15 cellular contexts compared by ENCODE assay signal in genomic region chr20:50129662-50130345, GRCh38. TPM values are rescaled to one million over a fixed set of nuclear protein-coding genes. Genes with fewer than 3 reads are reported as not detected.
DNase-seq lines count a peak whose midpoint lies in the region; ATAC-seq and TF ChIP-seq lines count a peak whose summit lies in the region.
"Had no signal": no experiment of that assay in that cellular context is flagged by ENCODE, and none has a peak within 500 bp of the region (broad histone marks: within the 10 kb centered on the region; RNA-seq: fewer than 3 reads in every experiment).

No MANE protein-coding gene starts in this region.

- no peak overlapping the region for H3K9ac ChIP-seq in fibroblast of lung (ENCODE audit: insufficient read depth, low read length)

- H3K27ac Mint-ChIP-seq in activated T-cell treated with anti-CD3 and anti-CD28 coated beads, Interleukin-2, amount 50 U/mL, for 24 hours = peak overlapping the region; percentile 35
- H3K27ac Mint-ChIP-seq in nephron progenitor cell = no peak overlapping the region
- H3K27ac Mint-ChIP-seq: activated T-helper 1 cell treated with anti-CD3 and anti-CD28 coated beads, Interleukin-12 subunit alpha, Interleukin-12 subunit beta, Interleukin-2, Interleukin-4 antibody, amounts not matched to agents 30 ng/mL and 10 ng/mL and 1 ng/mL, durations not matched to agents 14 hours and 24 hours and 36 hours had no signal

- no peaks in the 10 kb centered on the region for H3K4me1 Mint-ChIP-seq in activated T-cell treated with anti-CD3 and anti-CD28 coated beads, Interleukin-2, amount 50 U/mL, for 24 hours (ENCODE audit: low read depth)
- H3K4me1 Mint-ChIP-seq in nephron progenitor cell = peaks cover 18% of the 10 kb centered on the region

- H3K27me3 ChIP-seq in RWPE2 (ENCODE audit: insufficient read depth, poor library complexity, severe bottlenecking) (no peaks in the 10 kb centered on the region), fibroblast of lung (ENCODE audit: control insufficient read depth, insufficient read depth, low read length) (no peaks in the 10 kb centered on the region), tibial artery (no peaks in the 10 kb centered on the region)
- H3K27me3 ChIP-seq: cardiac muscle cell, SJSA1 had no signal

- intact Hi-C loops in tibial artery (cut with DNase I; ENCODE audit: low total_unique reads) = no loop called here

- H3K79me2 ChIP-seq in fibroblast of lung (ENCODE audit: control insufficient read depth, insufficient read depth, low read length) = peaks cover 21% of the 10 kb centered on the region

- DNase-seq in activated T-cell treated with anti-CD3 and anti-CD28 coated beads, Interleukin-2, amount 50 U/mL, for 24 hours = no peak
- DNase-seq in activated T-cell treated with anti-CD3 and anti-CD28 coated beads for 4 hours (no peak), RWPE2 (ENCODE audit: low spot score) (no peak), fibroblast of lung (ENCODE audit: low read depth in 2 of 2) (no peak), tibial artery (no peak), UCSD-AML1 (lab: John Stamatoyannopoulos, UW; ENCODE audit: unreplicated experiment) (no peak), nephron progenitor cell (no peak)
- DNase-seq: activated CD4-positive, CD25-positive, alpha-beta regulatory T cell; GF-D8; NCI-H1048; NCI-H510A treated with DMSO at 0.1 percent for 48 hours had no signal

- H3K36me3 Mint-ChIP-seq in activated T-cell treated with anti-CD3 and anti-CD28 coated beads, Interleukin-2, amount 50 U/mL, for 24 hours (ENCODE audit: low read depth) = peaks cover 93% of the 10 kb centered on the region
- peaks cover 41% of the 10 kb centered on the region for H3K36me3 Mint-ChIP-seq in nephron progenitor cell (ENCODE audit: low read depth)

- H3K9me3 Mint-ChIP-seq in activated T-cell treated with anti-CD3 and anti-CD28 coated beads, Interleukin-2, amount 50 U/mL, for 24 hours = no peaks in the 10 kb centered on the region
- no peaks in the 10 kb centered on the region for H3K9me3 Mint-ChIP-seq in nephron progenitor cell
- H3K9me3 Mint-ChIP-seq: activated T-helper 1 cell treated with anti-CD3 and anti-CD28 coated beads, Interleukin-12 subunit alpha, Interleukin-12 subunit beta, Interleukin-2, Interleukin-4 antibody, amounts not matched to agents 30 ng/mL and 10 ng/mL and 1 ng/mL, durations not matched to agents 14 hours and 24 hours and 36 hours had no signal

- H3K4me2 ChIP-seq in fibroblast of lung (ENCODE audit: extremely low read depth, insufficient read depth, low read length) = peak overlapping the region; percentile 59

- H3K27ac ChIP-seq in RWPE2 (ENCODE audit: poor library complexity, severe bottlenecking) = no peak overlapping the region
- H3K27ac ChIP-seq in fibroblast of lung (ENCODE audit: insufficient read depth, low read length) = peak overlapping the region; percentile 52
- peak overlapping the region; percentile 65 to 76 for H3K27ac ChIP-seq in tibial artery
- H3K27ac ChIP-seq: SJSA1 had no signal

- H3K9me3 ChIP-seq in RWPE2 (ENCODE audit: severe bottlenecking) (no peaks in the 10 kb centered on the region), fibroblast of lung (ENCODE audit: control insufficient read depth, insufficient read depth, low read depth, low read length) (no peaks in the 10 kb centered on the region), tibial artery (no peaks in the 10 kb centered on the region)
- H3K9me3 ChIP-seq: SJSA1 had no signal

- H3K27me3 Mint-ChIP-seq in activated T-cell treated with anti-CD3 and anti-CD28 coated beads, Interleukin-2, amount 50 U/mL, for 24 hours = no peaks in the 10 kb centered on the region
- no peaks in the 10 kb centered on the region for H3K27me3 Mint-ChIP-seq in nephron progenitor cell (ENCODE audit: low read depth, poor library complexity)

- H3K4me1 ChIP-seq in RWPE2 (ENCODE audit: insufficient read depth, poor library complexity, severe bottlenecking) (no peaks in the 10 kb centered on the region), fibroblast of lung (ENCODE audit: control insufficient read depth, extremely low read depth, insufficient read depth, low read length) (peaks cover 21% of the 10 kb centered on the region), tibial artery (peaks cover 0 to 35% (median 21%) of the 10 kb centered on the region in 4 donors)

- no peak overlapping the region for H3K4me3 ChIP-seq in RWPE2 (ENCODE audit: severe bottlenecking)
- H3K4me3 ChIP-seq in fibroblast of lung (replicated peaks in 1 of 4; ENCODE audit: control extremely low read depth in 1 of 4, insufficient read depth in 1 of 4, low read depth in 3 of 4, low read length in 4 of 4) = no peak overlapping the region
- H3K4me3 ChIP-seq in tibial artery = no peak overlapping the region
- H3K4me3 ChIP-seq: cardiac muscle cell, SJSA1 had no signal

- H3K4me3 Mint-ChIP-seq in activated T-cell treated with anti-CD3 and anti-CD28 coated beads, Interleukin-2, amount 50 U/mL, for 24 hours = no peak overlapping the region
- H3K4me3 Mint-ChIP-seq in nephron progenitor cell = no peak overlapping the region
- H3K4me3 Mint-ChIP-seq: activated T-helper 1 cell treated with anti-CD3 and anti-CD28 coated beads, Interleukin-12 subunit alpha, Interleukin-12 subunit beta, Interleukin-2, Interleukin-4 antibody, amounts not matched to agents 30 ng/mL and 10 ng/mL and 1 ng/mL, durations not matched to agents 14 hours and 24 hours and 36 hours had no signal

- no peak overlapping the region for H2AFZ ChIP-seq in fibroblast of lung (ENCODE audit: low read length)

- no peaks in the 10 kb centered on the region for H4K20me1 ChIP-seq in fibroblast of lung (ENCODE audit: control insufficient read depth, extremely low read depth, insufficient read depth, low read length)

- no peak for TF ChIP-seq CTCF in RWPE2 (IDR thresholded peaks at IDR 0.05; ENCODE audit: poor library complexity, severe bottlenecking)
- TF ChIP-seq CTCF in fibroblast of lung (conservative IDR thresholded peaks at IDR 0.05 in 1 of 2, IDR thresholded peaks at IDR 0.05 in 1 of 2; ENCODE audit: low read depth in 1 of 2, low read length in 2 of 2) = no peak
- no peak for TF ChIP-seq CTCF in tibial artery (IDR thresholded peaks at IDR 0.05)
- TF ChIP-seq CTCF in nephron progenitor cell (IDR thresholded peaks at IDR 0.05) = no peak

- ATAC-seq in RWPE2 (ENCODE audit: low read depth) = peak; percentile 39
- no peak for ATAC-seq in GM19463 (IDR thresholded peaks at IDR 0.05; ENCODE audit: unreplicated experiment)

- H3K36me3 ChIP-seq in RWPE2 (ENCODE audit: low read depth) = peaks cover 100% of the 10 kb centered on the region
- peaks cover 35% of the 10 kb centered on the region for H3K36me3 ChIP-seq in fibroblast of lung (ENCODE audit: control insufficient read depth, insufficient read depth, low read length)
- H3K36me3 ChIP-seq in tibial artery = peaks cover 18 to 75% (median 47%) of the 10 kb centered on the region in 3 donors

RNA-seq across cellular contexts. Expression of gene UBE2V1, which starts 16.9 kb away (rescaled TPM):
- total RNA-seq in fibroblast of lung = 31.7 and 33.4 TPM in 2 replicates
- 193 and 217 TPM in 2 replicates for polyA plus RNA-seq in fibroblast of lung
- 148 and 150 TPM in 2 replicates for polyA plus RNA-seq in fibroblast of lung (2012)
- 51.1 and 51.5 TPM in 2 replicates for polyA minus RNA-seq in fibroblast of lung (ENCODE audit: low replicate concordance)

RNA-seq across cellular contexts. Expression of gene PEDS1, which starts 23.7 kb away (rescaled TPM):
- total RNA-seq in fibroblast of lung = 7.2 and 8.3 TPM in 2 replicates
- polyA plus RNA-seq in fibroblast of lung = 41.1 and 56.9 TPM in 2 replicates
- polyA plus RNA-seq in fibroblast of lung (2012) = 33.2 and 52.3 TPM in 2 replicates
- 107 and 139 TPM in 2 replicates for polyA minus RNA-seq in fibroblast of lung (ENCODE audit: low replicate concordance)
